In the genomic region with DNA sequence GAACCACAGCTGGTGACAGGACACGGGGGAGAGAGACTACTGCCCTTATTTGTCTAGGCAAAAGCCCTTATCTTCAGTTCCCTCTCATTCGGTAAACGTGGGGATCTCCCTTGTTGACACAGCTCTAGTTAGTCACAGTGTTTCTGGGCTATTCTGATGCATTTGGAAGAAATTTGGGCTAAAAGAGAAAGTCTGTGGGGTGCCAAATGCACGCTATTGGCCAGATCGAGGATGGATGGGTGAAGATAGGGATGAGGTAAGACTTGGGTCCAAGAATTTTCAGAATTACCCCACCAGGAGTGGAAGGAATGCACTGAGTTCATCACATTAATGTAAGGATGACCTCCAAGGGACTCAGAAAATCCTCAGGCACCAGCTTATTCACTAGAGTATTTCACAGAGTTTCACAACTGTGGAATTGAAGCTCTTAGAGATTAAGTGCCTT, we compare ENCODE assay signal across 10 cellular contexts. TPM values are rescaled to one million over a fixed set of nuclear protein-coding genes. Genes with fewer than 3 reads are reported as not detected.
A peak's percentile ranks its signal among the peaks of the same experiment; 100 is the strongest.
DNase-seq lines count a peak whose midpoint lies in the region; ATAC-seq, FAIRE-seq and TF ChIP-seq lines count a peak whose summit lies in the region.
"Had no signal": no experiment of that assay in that cellular context is flagged by ENCODE, and none has a peak within 500 bp of the region (broad histone marks: within the 10 kb centered on the region; RNA-seq: fewer than 3 reads in every experiment).

No MANE protein-coding gene starts in this region.

- peaks cover 48% of the 10 kb centered on the region for H3K4me1 ChIP-seq in astrocyte (ENCODE audit: insufficient read depth, low read length)
- peaks cover 89% of the 10 kb centered on the region for H3K4me1 ChIP-seq in muscle layer of colon (ENCODE audit: insufficient read depth, low read length)

- peak; percentile 92 for FAIRE-seq in astrocyte (lab: Jason Lieb, UNC)

- H3K27me3 ChIP-seq in astrocyte (ENCODE audit: insufficient read depth, low read length) (no peaks in the 10 kb centered on the region), muscle layer of colon (ENCODE audit: control insufficient read depth in 1 of 2, insufficient read depth in 2 of 2, low read length in 2 of 2) (no peaks in the 10 kb centered on the region)

- H3K4me3 Mint-ChIP-seq in astrocyte (ENCODE audit: unreplicated experiment), result no peak overlapping the region
- H3K4me3 Mint-ChIP-seq: activated CD8-positive, alpha-beta memory T cell treated with anti-CD3 and anti-CD28 coated beads, Interleukin-2, amount 10 ng/mL, durations not matched to agents 7 days and 5 days had no signal

- no peak overlapping the region for H3K4me3 ChIP-seq in astrocyte (ENCODE audit: insufficient read depth, low read depth, low read length)
- H3K4me3 ChIP-seq in muscle layer of colon (ENCODE audit: low read depth in 1 of 2, low read length in 2 of 2), result no peak overlapping the region
- H3K4me3 ChIP-seq: HAP-1 had no signal

- peaks cover 46% of the 10 kb centered on the region for H3K4me1 Mint-ChIP-seq in astrocyte (ENCODE audit: low read depth, unreplicated experiment)
- H3K4me1 Mint-ChIP-seq: activated CD8-positive, alpha-beta memory T cell treated with anti-CD3 and anti-CD28 coated beads, Interleukin-2, amount 10 ng/mL, durations not matched to agents 7 days and 5 days had no signal

- H3K9me3 ChIP-seq in astrocyte (ENCODE audit: insufficient read depth, low read depth, low read length), result no peaks in the 10 kb centered on the region
- H3K9me3 ChIP-seq in muscle layer of colon (ENCODE audit: low read length), result no peaks in the 10 kb centered on the region
- H3K9me3 ChIP-seq: HAP-1 had no signal

- peaks cover 16% of the 10 kb centered on the region for H3K36me3 ChIP-seq in astrocyte (ENCODE audit: insufficient read depth, low read length)
- H3K36me3 ChIP-seq in muscle layer of colon (ENCODE audit: insufficient read depth, low read length), result peaks cover 71% of the 10 kb centered on the region
- H3K36me3 ChIP-seq: HAP-1 had no signal

- H3K79me2 ChIP-seq in astrocyte (ENCODE audit: insufficient read depth, low read length), result no peaks in the 10 kb centered on the region

- peak overlapping the region; percentile 80 for H3K27ac Mint-ChIP-seq in astrocyte (ENCODE audit: unreplicated experiment)
- H3K27ac Mint-ChIP-seq: activated CD8-positive, alpha-beta memory T cell treated with anti-CD3 and anti-CD28 coated beads, Interleukin-2, amount 10 ng/mL, durations not matched to agents 7 days and 5 days had no signal

- peak overlapping the region; percentile 47 for H3K4me2 ChIP-seq in astrocyte (ENCODE audit: low read length)

- peaks cover 16% of the 10 kb centered on the region for H3K36me3 Mint-ChIP-seq in astrocyte (ENCODE audit: low read depth, unreplicated experiment)
- H3K36me3 Mint-ChIP-seq: activated CD8-positive, alpha-beta memory T cell treated with anti-CD3 and anti-CD28 coated beads, Interleukin-2, amount 10 ng/mL, durations not matched to agents 7 days and 5 days had no signal

- H3K9ac ChIP-seq in astrocyte (ENCODE audit: low read length) (peak overlapping the region; percentile 69), muscle layer of colon (ENCODE audit: low read length) (no peak overlapping the region)

- no peaks in the 10 kb centered on the region for H4K20me1 ChIP-seq in astrocyte (ENCODE audit: insufficient read depth, low read length)

- no peak for TF ChIP-seq CTCF in astrocyte (IDR thresholded peaks at IDR 0.05; ENCODE audit: insufficient read depth, low read depth, low read length)

- intact Hi-C loops in posterior cingulate gyrus (cut with DNase I), result no loop called here

- no peak overlapping the region for H2AFZ ChIP-seq in astrocyte (ENCODE audit: low read depth, low read length)

- no peaks in the 10 kb centered on the region for H3K9me3 Mint-ChIP-seq in astrocyte (ENCODE audit: unreplicated experiment)

- ATAC-seq in HG02571 (IDR thresholded peaks at IDR 0.05; ENCODE audit: unreplicated experiment), result peak; percentile 68
- no peak for ATAC-seq in GM21423 (IDR thresholded peaks at IDR 0.05; ENCODE audit: unreplicated experiment)
- ATAC-seq: activated CD8-positive, alpha-beta memory T cell treated with anti-CD3 and anti-CD28 coated beads, Interleukin-2, amount 10 ng/mL, durations not matched to agents 7 days and 5 days had no signal

- H3K27me3 Mint-ChIP-seq in astrocyte (ENCODE audit: low read depth, unreplicated experiment), result no peaks in the 10 kb centered on the region

- peak; percentile 76 for DNase-seq in GM04504 (ENCODE audit: low read depth)
- peak; percentile 91 for DNase-seq in astrocyte (ENCODE audit: low read depth)
- no peak for DNase-seq in posterior cingulate gyrus
- DNase-seq in activated gamma-delta T cell treated with Interleukin-2 at 50 U/mL for 16 hours, result no peak
- no peak for DNase-seq in COR-L47 (lab: John Stamatoyannopoulos, UW)
- DNase-seq: activated CD8-positive, alpha-beta memory T cell treated with anti-CD3 and anti-CD28 coated beads, Interleukin-2, amount 10 ng/mL, durations not matched to agents 7 days and 5 days had no signal

- H3K27ac ChIP-seq in astrocyte (ENCODE audit: low read depth, low read length), result peak overlapping the region; percentile 91
- H3K27ac ChIP-seq in muscle layer of colon (ENCODE audit: low read depth, low read length), result peak overlapping the region; percentile 87

RNA-seq across cellular contexts. Expression of a gene that starts 49.2 kb away (rescaled TPM):
- total RNA-seq in astrocyte, result 68.5 and 76.7 TPM in 2 replicates

Comparison
In these comparisons a context has a peak if more than half of its experiments do, and no peak if none do; other contexts are left out.
1. DNase-seq: peak in GM04504 (single experiment) and astrocyte (single experiment); none in posterior cingulate gyrus (0 of 10), activated gamma-delta T cell treated with Interleukin-2 at 50 U/mL for 16 hours (single experiment) and COR-L47 (single experiment).